In the genomic region with DNA sequence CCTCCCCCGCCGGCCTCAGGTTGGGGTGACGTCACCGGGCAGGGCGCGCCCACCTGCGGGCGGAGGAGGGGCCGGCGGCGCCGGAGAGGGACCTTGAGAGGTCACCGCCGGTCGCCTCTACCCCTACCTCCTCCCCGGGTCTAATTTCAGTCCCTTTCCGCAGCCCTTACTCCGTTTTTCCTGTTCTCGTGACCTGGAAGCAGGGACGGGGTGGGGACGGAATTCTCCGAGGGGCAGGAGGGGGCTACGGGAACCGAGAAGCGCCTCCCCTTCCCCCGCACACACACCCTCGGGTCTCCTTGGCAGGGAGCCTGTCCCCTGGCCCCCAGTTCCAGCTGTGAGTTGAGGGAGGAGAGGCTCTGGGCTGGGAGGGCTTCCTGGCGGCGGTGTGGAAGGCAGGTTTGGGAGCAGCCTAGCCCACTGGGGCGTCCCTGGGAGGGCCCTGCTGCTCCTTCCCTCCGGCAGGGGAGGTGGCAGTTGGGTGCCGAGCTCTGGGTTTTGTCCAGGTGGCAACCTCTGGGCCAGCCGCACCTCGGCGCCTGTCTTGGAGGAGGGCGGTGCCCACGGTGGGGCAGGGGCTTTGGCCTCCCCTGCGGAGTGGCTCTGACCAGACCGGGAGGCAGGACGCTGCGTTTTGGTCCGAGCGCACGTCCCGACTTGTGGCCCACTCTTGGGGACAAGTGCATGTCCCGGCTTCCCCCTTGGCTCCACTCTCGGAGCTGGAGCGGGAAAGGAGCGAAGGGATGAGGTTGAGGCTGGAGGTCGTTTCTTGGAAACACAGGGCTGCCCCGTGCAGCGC, we compare ENCODE assay signal across 8 cellular contexts. TPM values are rescaled to one million over a fixed set of nuclear protein-coding genes. Genes with fewer than 3 reads are reported as not detected.
DNase-seq lines count a peak whose midpoint lies in the region; FAIRE-seq and TF ChIP-seq lines count a peak whose summit lies in the region.

No MANE protein-coding gene starts in this region.

- intact Hi-C loops in breast epithelium (cut with DNase I; ENCODE audit: low total_unique reads) (no loop called here), MCF 10A (cut with micrococcal nuclease) (no loop called here), PC-9 (cut with micrococcal nuclease; ENCODE audit: unreplicated experiment) (no loop called here)

- peak overlapping the region in 2 of 3 donors; percentile 39 to 67 for H3K4me3 ChIP-seq in breast epithelium
- peak overlapping the region; percentile 45 for H3K4me3 ChIP-seq in PC-9
- peak overlapping the region; percentile 36 to 77 (median 48) for H3K4me3 ChIP-seq in H1 (ENCODE audit: extremely low read depth in 1 of 4, insufficient read depth in 2 of 4, low read depth in 3 of 4, low read length in 4 of 4)

- H3K27me3 ChIP-seq in breast epithelium (peaks cover 5 to 25% of the 10 kb centered on the region in 2 donors), PC-9 (ENCODE audit: insufficient read depth, low read depth) (no peaks in the 10 kb centered on the region), H1 (replicated peaks in 1 of 4; ENCODE audit: control insufficient read depth in 3 of 4, extremely low read depth in 1 of 4, insufficient read depth in 3 of 4, low read length in 3 of 4) (peaks cover 4 to 37% (median 24%) of the 10 kb centered on the region in 4 experiments)

- DNase-seq in breast epithelium (ENCODE audit: low spot score in 2 of 2), result no peak
- no peak for DNase-seq in MCF 10A (ENCODE audit: unreplicated experiment)
- DNase-seq in PC-9, result no peak
- DNase-seq in H1 (ENCODE audit: low read depth in 1 of 2, low spot score in 2 of 2), result peak in 1 of 2 experiments; percentile 90
- peak; percentile 48 for DNase-seq in retina
- DNase-seq in Kasumi-1 (lab: John Stamatoyannopoulos, UW), result no peak
- DNase-seq in RWPE1 (ENCODE audit: low spot score), result no peak
- DNase-seq in GOT3 (lab: John Stamatoyannopoulos, UW), result no peak

- no peak overlapping the region for H3K56ac ChIP-seq in H1 (replicated peaks; ENCODE audit: insufficient read length, low read depth, low read length)

- peaks cover 17% of the 10 kb centered on the region for H3K4me1 Mint-ChIP-seq in MCF 10A (ENCODE audit: insufficient read depth, unreplicated experiment)

- peaks cover 61% of the 10 kb centered on the region for H3F3A ChIP-seq in PC-9 (ENCODE audit: insufficient read depth, low read depth)

- H3K4ac ChIP-seq in H1 (replicated peaks; ENCODE audit: insufficient read length, low read depth, low read length), result no peak overlapping the region

- no peak overlapping the region for H2BK5ac ChIP-seq in H1 (ENCODE audit: low read depth, low read length)

- H3K9me3 Mint-ChIP-seq in MCF 10A (ENCODE audit: unreplicated experiment), result no peaks in the 10 kb centered on the region

- FAIRE-seq in H1 (lab: Jason Lieb, UNC), result no peak

- no peak overlapping the region for H3K27ac Mint-ChIP-seq in MCF 10A (ENCODE audit: low read depth, unreplicated experiment)

- H3K18ac ChIP-seq in H1 (ENCODE audit: extremely low read depth, low read length), result 0 out of 2 replicates have a peak overlapping the region, but pooled peaks have one; percentile 38

- H3K36me3 ChIP-seq in breast epithelium (no peaks in the 10 kb centered on the region), PC-9 (ENCODE audit: low read depth) (no peaks in the 10 kb centered on the region; the same call in 1 of the 2 replicates), H1 (ENCODE audit: control insufficient read depth in 2 of 4, insufficient read depth in 4 of 4, low read length in 3 of 4) (peaks cover 2 to 5% (median 3%) of the 10 kb centered on the region in 4 experiments; a peak in 3 of 8 replicates)

- TF ChIP-seq RAD21 in H1 (IDR thresholded peaks at IDR 0.05 in 1 of 2, conservative IDR thresholded peaks at IDR 0.05 in 1 of 2; ENCODE audit: low read depth in 2 of 2, low read length in 2 of 2), result no peak

- H3K23me2 ChIP-seq in H1 (ENCODE audit: low read depth, low read length), result peaks cover 22% of the 10 kb centered on the region; the same call in 1 of the 2 replicates

- H3K4me3 Mint-ChIP-seq in MCF 10A (ENCODE audit: unreplicated experiment), result no peak overlapping the region

- CTCF ChIA-PET in MCF 10A (lab: Yijun Ruan, JAX), result interaction anchor here (1.1 kb wide), 1 partner anchor 562 kb away, joined by 3 read pairs; no protein-coding TSS in a partner anchor
- CTCF ChIA-PET in PC-9 (lab: Charles Lee), result no interaction called here
- CTCF ChIA-PET in H1 (lab: Charles Lee; ENCODE audit: partially characterized antibody), result interaction anchor here (1.4 to 6.8 kb wide), 3 partner anchors 9 to 100 kb away, joined by 3 to 55 read pairs (median 5); a partner anchor contains a TSS
- CTCF ChIA-PET in RWPE1 (lab: Yijun Ruan, JAX), result interaction anchor here (0.6 to 0.7 kb wide), 2 partner anchors 525 to 750 kb away, joined by 3 read pairs; no protein-coding TSS in a partner anchor

- H2BK15ac ChIP-seq in H1 (ENCODE audit: low read length), result peak overlapping the region; percentile 81; the same call in 1 of the 2 replicates

- no peaks in the 10 kb centered on the region for H3K27me3 Mint-ChIP-seq in MCF 10A (ENCODE audit: insufficient read depth, unreplicated experiment)

- peaks cover 34% of the 10 kb centered on the region for H3K36me3 Mint-ChIP-seq in MCF 10A (ENCODE audit: insufficient read depth, unreplicated experiment)

- peak overlapping the region; percentile 53; the same call in 1 of the 2 replicates for H2BK12ac ChIP-seq in H1 (ENCODE audit: low read depth, low read length)

- peak overlapping the region; percentile 81 for H3K4me2 ChIP-seq in PC-9
- peak overlapping the region; percentile 83 to 91 for H3K4me2 ChIP-seq in H1 (ENCODE audit: insufficient read depth in 1 of 2, low read depth in 2 of 2, low read length in 2 of 2)

- H2BK120ac ChIP-seq in H1 (replicated peaks; ENCODE audit: low read depth, low read length), result no peak overlapping the region

- H3K4me1 ChIP-seq in breast epithelium, result peaks cover 0 to 15% of the 10 kb centered on the region in 2 donors
- H3K4me1 ChIP-seq in PC-9 (replicated peaks; ENCODE audit: insufficient read depth), result peaks cover 32% of the 10 kb centered on the region
- peaks cover 0 to 27% (median 18%) of the 10 kb centered on the region in 4 experiments; a peak in 6 of 7 replicates for H3K4me1 ChIP-seq in H1 (replicated peaks in 1 of 4; ENCODE audit: control insufficient read depth in 3 of 4, insufficient read depth in 4 of 4, low read length in 3 of 4)

- H4K5ac ChIP-seq in H1 (ENCODE audit: insufficient read length, low read depth, low read length), result no peak overlapping the region

- peak overlapping the region; percentile 62; the same call in 1 of the 2 replicates for H4K8ac ChIP-seq in H1 (ENCODE audit: extremely low read depth, insufficient read depth, low read length)

- TF ChIP-seq CTCF in breast epithelium (IDR thresholded peaks at IDR 0.05) (no peak), MCF 10A (IDR thresholded peaks at IDR 0.05; ENCODE audit: unreplicated experiment) (no peak), PC-9 (conservative IDR thresholded peaks at IDR 0.05) (no peak), H1 (IDR thresholded peaks at IDR 0.05; ENCODE audit: control extremely low read depth in 1 of 3, insufficient read depth in 1 of 3, low read depth in 1 of 3, low read length in 3 of 3) (no peak), RWPE1 (conservative IDR thresholded peaks at IDR 0.05; ENCODE audit: low read depth) (no peak)

- no peak overlapping the region for H3K14ac ChIP-seq in H1 (ENCODE audit: insufficient read length)

- H4K20me1 ChIP-seq in PC-9 (ENCODE audit: insufficient read depth) (no peaks in the 10 kb centered on the region), H1 (replicated peaks in 1 of 2; ENCODE audit: control insufficient read depth in 1 of 2, insufficient read depth in 2 of 2, low read length in 2 of 2) (peaks cover 7 to 10% of the 10 kb centered on the region in 2 experiments)

- H2AK5ac ChIP-seq in H1 (ENCODE audit: low read depth, low read length), result no peak overlapping the region

- H3K79me2 ChIP-seq in PC-9 (ENCODE audit: low read depth), result peaks cover 4% of the 10 kb centered on the region
- no peaks in the 10 kb centered on the region for H3K79me2 ChIP-seq in H1 (ENCODE audit: control insufficient read depth in 1 of 2, insufficient read depth in 2 of 2, low read length in 2 of 2)

- H2AFZ ChIP-seq in PC-9 (peak overlapping the region; percentile 65; the same call in 1 of the 2 replicates), H1 (ENCODE audit: low read length) (no peak overlapping the region)

- H3K9me2 ChIP-seq in PC-9 (ENCODE audit: insufficient read depth), result no peaks in the 10 kb centered on the region

- peak overlapping the region; percentile 11 for H4K91ac ChIP-seq in H1 (replicated peaks; ENCODE audit: insufficient read length, low read length)

- no peak overlapping the region for H3K23ac ChIP-seq in H1 (ENCODE audit: insufficient read length)

- no peaks in the 10 kb centered on the region for H3K79me1 ChIP-seq in H1 (ENCODE audit: low read depth, low read length)

- H3K27ac ChIP-seq in breast epithelium, result no peak overlapping the region
- no peak overlapping the region for H3K27ac ChIP-seq in PC-9
- no peak overlapping the region; the same call in 1 of the 2 replicates for H3K27ac ChIP-seq in H1 (ENCODE audit: low read depth, low read length)
- H3K27ac ChIP-seq in RWPE1, result no peak overlapping the region

- peak overlapping the region in 3 of 4 experiments; percentile 0 to 8 (median 2); a peak in 2 of 7 replicates for H3K9ac ChIP-seq in H1 (replicated peaks in 1 of 4; ENCODE audit: extremely low read depth in 1 of 4, low read depth in 3 of 4, low read length in 3 of 4)

- TF ChIP-seq POLR2A in breast epithelium (IDR thresholded peaks at IDR 0.05), result no peak
- TF ChIP-seq POLR2A in H1 (IDR thresholded peaks at IDR 0.05; ENCODE audit: control extremely low read depth in 1 of 2, low read depth in 2 of 2, low read length in 2 of 2), result no peak

- BruUV-seq in MCF 10A (replicated peaks; lab: Mats Ljungman, UMichigan) (no TSS peak), PC-9 (replicated peaks; lab: Mats Ljungman, UMichigan) (TSS peak; percentile 17)

- no peak overlapping the region for H2BK20ac ChIP-seq in H1 (ENCODE audit: low read length)

- no peak for TF ChIP-seq EP300 in H1 (IDR thresholded peaks at IDR 0.05; ENCODE audit: borderline replicate concordance in 1 of 2, low read depth in 2 of 2, low read length in 2 of 2)

- 7% methylated on average over 34 of the region's 52 CpGs; no CpG with 5 or more reads in 1 of the 2 experiments for WGBS in H1 (ENCODE audit: extremely low coverage in 1 of 2, insufficient coverage in 1 of 2, insufficient read length in 1 of 2, insufficient replicate concordance in 2 of 2, low coverage in 1 of 2, low lambda C conversion rate in 2 of 2, missing lambda C conversion rate in 1 of 2), 2 experiments

- H3K9me3 ChIP-seq in breast epithelium, result no peaks in the 10 kb centered on the region
- no peaks in the 10 kb centered on the region for H3K9me3 ChIP-seq in PC-9 (ENCODE audit: insufficient read depth, low read depth)
- no peaks in the 10 kb centered on the region for H3K9me3 ChIP-seq in H1 (ENCODE audit: insufficient read depth in 2 of 2, low read depth in 1 of 2, low read length in 1 of 2)

- POLR2A ChIA-PET in MCF 10A (lab: Yijun Ruan, JAX), result interaction anchor here (0.7 kb wide), 2 partner anchors 11 to 48 kb away, joined by 3 to 4 read pairs; no protein-coding TSS in a partner anchor
- POLR2A ChIA-PET in PC-9 (lab: Charles Lee; ENCODE audit: unreplicated experiment), result no interaction called here
- POLR2A ChIA-PET in H1 (lab: Charles Lee; ENCODE audit: partially characterized antibody), result interaction anchor here (0.6 to 28.2 kb wide), 12 partner anchors 7 to 165 kb away, joined by 3 to 736 read pairs (median 6); a partner anchor contains a TSS
- POLR2A ChIA-PET in RWPE1 (lab: Yijun Ruan, JAX; ENCODE audit: low non-redundant PET), result no interaction called here

RNA-seq across cellular contexts. Expression of a gene that starts 0.8 kb away (rescaled TPM):
- total RNA-seq in breast epithelium (1 to 10 TPM in 1 of 3 donors, under 1 TPM in 2; 0.44 to 2.0 (median 0.64) TPM), MCF 10A (2022) (0.68 and 1.1 TPM in 2 replicates), PC-9 (2021) (4.3 and 4.5 TPM in 2 replicates)
- 36.2 and 38.8 TPM in 2 replicates for total RNA-seq in H1 (2021; fragmentation: NEBNext Ultra II Directional; extraction: Animal tissue kit (Norgen Biotek cat#: 25700))
- 49.9 and 72.3 TPM in 2 replicates for polyA plus RNA-seq in H1 (2011; rRNA removed)
- 43.3 TPM for polyA plus RNA-seq in H1 (2011; cell fraction: cytosol; rRNA removed)
- 58.6 TPM for polyA plus RNA-seq in H1 (2011; cell fraction: nucleus; rRNA removed)
- 25.3 to 42.7 TPM (median 36.2 TPM) in 4 replicates for polyA plus RNA-seq in H1 (2012, experiment 1 of 2)
- 36.8 TPM for polyA plus RNA-seq in H1 (2012, experiment 2 of 2)
- 26.9 TPM for polyA plus RNA-seq in H1 (2013, experiment 1 of 2)
- 28.0 TPM for polyA plus RNA-seq in H1 (2013, experiment 2 of 2)
- 22.3 and 31.8 TPM in 2 replicates for polyA minus RNA-seq in H1 (2011; rRNA and poly(A)+ RNA removed)
- polyA minus RNA-seq in H1 (2011; cell fraction: cytosol; rRNA and poly(A)+ RNA removed), result 34.8 TPM
- 32.6 TPM for polyA minus RNA-seq in H1 (2011; cell fraction: nucleus; rRNA and poly(A)+ RNA removed)

RNA-seq across cellular contexts. Expression of a gene that starts 6.5 kb away (rescaled TPM):
- total RNA-seq in breast epithelium, result 10 to 100 TPM; 15.7 to 18.1 (median 17.9) TPM
- total RNA-seq in MCF 10A (2022), result 34.6 and 40.8 TPM in 2 replicates
- total RNA-seq in PC-9 (2021), result 59.7 and 63.8 TPM in 2 replicates
- total RNA-seq in H1 (2021; fragmentation: NEBNext Ultra II Directional; extraction: Animal tissue kit (Norgen Biotek cat#: 25700)), result 37.9 and 45.4 TPM in 2 replicates
- polyA plus RNA-seq in H1 (2011; rRNA removed), result 17.7 and 29.1 TPM in 2 replicates
- 19.6 TPM for polyA plus RNA-seq in H1 (2011; cell fraction: cytosol; rRNA removed)
- 36.4 TPM for polyA plus RNA-seq in H1 (2011; cell fraction: nucleus; rRNA removed)
- 34.2 to 52.3 TPM (median 47.8 TPM) in 4 replicates for polyA plus RNA-seq in H1 (2012, experiment 1 of 2)
- 63.8 TPM for polyA plus RNA-seq in H1 (2012, experiment 2 of 2)
- polyA plus RNA-seq in H1 (2013, experiment 1 of 2), result 33.8 TPM
- 33.2 TPM for polyA plus RNA-seq in H1 (2013, experiment 2 of 2)
- 7.9 and 10.7 TPM in 2 replicates for polyA minus RNA-seq in H1 (2011; rRNA and poly(A)+ RNA removed)
- 21.6 TPM for polyA minus RNA-seq in H1 (2011; cell fraction: cytosol; rRNA and poly(A)+ RNA removed)
- 22.6 TPM for polyA minus RNA-seq in H1 (2011; cell fraction: nucleus; rRNA and poly(A)+ RNA removed)

RNA-seq across cellular contexts. Expression of a gene that starts 9.3 kb away (rescaled TPM):
- total RNA-seq in breast epithelium, result under 1 TPM in 2 of 3 donors, not detected in 1; 0.88 to 0.98 TPM
- total RNA-seq in MCF 10A (2022), result 1.1 TPM in 1 of 2 replicates, not detected in the other
- total RNA-seq in PC-9 (2021), result 11.1 and 12.7 TPM in 2 replicates
- total RNA-seq in H1 (2021; fragmentation: NEBNext Ultra II Directional; extraction: Animal tissue kit (Norgen Biotek cat#: 25700)), result 2.5 and 3.3 TPM in 2 replicates
- polyA plus RNA-seq in H1 (2011; rRNA removed), result 1.3 and 2.6 TPM in 2 replicates
- polyA plus RNA-seq in H1 (2011; cell fraction: cytosol; rRNA removed), result 1.7 TPM
- 2.3 TPM for polyA plus RNA-seq in H1 (2011; cell fraction: nucleus; rRNA removed)
- polyA plus RNA-seq in H1 (2012, experiment 1 of 2), result 0.33 to 1.1 TPM (median 0.74 TPM) in 4 replicates
- polyA plus RNA-seq in H1 (2012, experiment 2 of 2), result 0.58 TPM
- polyA plus RNA-seq in H1 (2013, experiment 1 of 2), result 1.1 TPM
- polyA plus RNA-seq in H1 (2013, experiment 2 of 2), result 1.0 TPM
- polyA minus RNA-seq in H1 (2011; rRNA and poly(A)+ RNA removed), result not detected in 2 replicates
- not detected for polyA minus RNA-seq in H1 (2011; cell fraction: cytosol; rRNA and poly(A)+ RNA removed)
- 0.60 TPM for polyA minus RNA-seq in H1 (2011; cell fraction: nucleus; rRNA and poly(A)+ RNA removed)

RNA-seq across cellular contexts. Expression of a gene that starts 18.7 kb away (rescaled TPM):
- 10 to 100 TPM; 32.9 to 42.3 (median 33.1) TPM for total RNA-seq in breast epithelium
- total RNA-seq in MCF 10A (2022), result 25.8 and 26.8 TPM in 2 replicates
- 51.3 and 66.4 TPM in 2 replicates for total RNA-seq in PC-9 (2021)
- 65.8 and 66.8 TPM in 2 replicates for total RNA-seq in H1 (2021; fragmentation: NEBNext Ultra II Directional; extraction: Animal tissue kit (Norgen Biotek cat#: 25700))
- polyA plus RNA-seq in H1 (2011; rRNA removed), result 137 and 159 TPM in 2 replicates
- polyA plus RNA-seq in H1 (2011; cell fraction: cytosol; rRNA removed), result 103 TPM
- 173 TPM for polyA plus RNA-seq in H1 (2011; cell fraction: nucleus; rRNA removed)
- polyA plus RNA-seq in H1 (2012, experiment 1 of 2), result 37.5 to 87.9 TPM (median 82.0 TPM) in 4 replicates
- 92.8 TPM for polyA plus RNA-seq in H1 (2012, experiment 2 of 2)
- 36.0 TPM for polyA plus RNA-seq in H1 (2013, experiment 1 of 2)
- polyA plus RNA-seq in H1 (2013, experiment 2 of 2), result 28.1 TPM
- polyA minus RNA-seq in H1 (2011; rRNA and poly(A)+ RNA removed), result 59.1 and 71.8 TPM in 2 replicates
- 62.5 TPM for polyA minus RNA-seq in H1 (2011; cell fraction: cytosol; rRNA and poly(A)+ RNA removed)
- polyA minus RNA-seq in H1 (2011; cell fraction: nucleus; rRNA and poly(A)+ RNA removed), result 75.9 TPM

RNA-seq across cellular contexts. Expression of a gene that starts 19.1 kb away (rescaled TPM):
- total RNA-seq in breast epithelium (10 to 100 TPM; 16.0 to 25.2 (median 22.2) TPM), MCF 10A (2022) (177 and 252 TPM in 2 replicates), PC-9 (2021) (68.4 and 72.5 TPM in 2 replicates)
- 47.6 and 51.7 TPM in 2 replicates for total RNA-seq in H1 (2021; fragmentation: NEBNext Ultra II Directional; extraction: Animal tissue kit (Norgen Biotek cat#: 25700))
- 29.3 and 43.0 TPM in 2 replicates for polyA plus RNA-seq in H1 (2011; rRNA removed)
- polyA plus RNA-seq in H1 (2011; cell fraction: cytosol; rRNA removed), result 32.3 TPM
- polyA plus RNA-seq in H1 (2011; cell fraction: nucleus; rRNA removed), result 108 TPM
- polyA plus RNA-seq in H1 (2012, experiment 1 of 2), result 16.9 to 39.8 TPM (median 34.7 TPM) in 4 replicates
- polyA plus RNA-seq in H1 (2012, experiment 2 of 2), result 28.2 TPM
- polyA plus RNA-seq in H1 (2013, experiment 1 of 2), result 32.1 TPM
- 31.4 TPM for polyA plus RNA-seq in H1 (2013, experiment 2 of 2)
- polyA minus RNA-seq in H1 (2011; rRNA and poly(A)+ RNA removed), result 10.2 and 11.0 TPM in 2 replicates
- 34.1 TPM for polyA minus RNA-seq in H1 (2011; cell fraction: cytosol; rRNA and poly(A)+ RNA removed)
- 28.8 TPM for polyA minus RNA-seq in H1 (2011; cell fraction: nucleus; rRNA and poly(A)+ RNA removed)

Comparison
In these comparisons a context has a peak if more than half of its experiments do, and no peak if none do; other contexts are left out.
1. POLR2A ChIA-PET loops: an anchor here in MCF 10A (0.7 kb wide) and H1 (0.6 to 28.2 kb wide); none called in PC-9 and RWPE1.